In genomic region chr2:11129598-11130449, GRCh38 we compare ENCODE assay signal across 8 cellular contexts. TPM values are rescaled to one million over a fixed set of nuclear protein-coding genes. Genes with fewer than 3 reads are reported as not detected.
DNase-seq lines count a peak whose midpoint lies in the region; ATAC-seq, FAIRE-seq and TF ChIP-seq lines count a peak whose summit lies in the region.

No MANE protein-coding gene starts in this region.

- no peaks in the 10 kb centered on the region for H3K36me3 ChIP-seq in HUES48 (ENCODE audit: control insufficient read depth, insufficient read depth, low read length)
- H3K36me3 ChIP-seq in GM12878 (ENCODE audit: control insufficient read depth in 2 of 2, insufficient read depth in 2 of 2, low read length in 1 of 2) = no peaks in the 10 kb centered on the region

- H3K9ac ChIP-seq in HUES48 (ENCODE audit: low read depth, low read length) = 0 out of 2 replicates have a peak overlapping the region, but pooled peaks have one; percentile 33
- H3K9ac ChIP-seq in GM12878 (ENCODE audit: control insufficient read depth, insufficient read depth, low read length) = no peak overlapping the region

- no TSS peak for BruUV-seq in GM12878 (replicated peaks; lab: Mats Ljungman, UMichigan)

- intact Hi-C loops in GM12878 (cut with micrococcal nuclease; ENCODE audit: unreplicated experiment) = loop anchor here (5.0 to 10.0 kb wide), 3 partner anchors 55 to 347 kb away; partner anchors contain the start of gene ROCK2
- intact Hi-C loops in left colon (cut with DNase I, micrococcal nuclease) = loop anchor here (5.0 to 10.0 kb wide), 2 partner anchors 285 to 298 kb away; no protein-coding TSS in a partner anchor

- H3K27ac ChIP-seq in HUES48 (ENCODE audit: low read depth, low read length) = no peak overlapping the region
- H3K27ac ChIP-seq in GM12878 (ENCODE audit: control insufficient read depth, insufficient read depth) = no peak overlapping the region

- H3K27me3 ChIP-seq in HUES48 (ENCODE audit: control insufficient read depth, insufficient read depth, low read length) (peaks cover 3% of the 10 kb centered on the region; the same call in 1 of the 2 replicates), GM12878 (replicated peaks in 1 of 2; ENCODE audit: control insufficient read depth in 2 of 2, insufficient read depth in 2 of 2, low read length in 1 of 2) (no peaks in the 10 kb centered on the region; a peak in 3 of 4 replicates)

- FAIRE-seq in GM12878 (lab: Jason Lieb, UNC) = peak; percentile 49

- peak; percentile 53 for TF ChIP-seq RAD21 in GM12878 (IDR thresholded peaks at IDR 0.05; ENCODE audit: insufficient read depth, low read depth, low read length)

- DNase-seq in AG20443 (ENCODE audit: low spot score) (peak; percentile 29), T-helper 2 cell (peak; percentile 49 to 81 (median 74)), GM12878 (ENCODE audit: low read depth, low spot score) (no peak), left colon (peak; percentile 82 to 87)
- peak; percentile 73 for DNase-seq in stimulated activated CD4-positive, alpha-beta T cell treated with anti-CD3 and anti-CD28 coated beads, Interleukin-4, amount 100 ng/mL, for 24 hours

- no peaks in the 10 kb centered on the region for H4K20me1 ChIP-seq in GM12878 (ENCODE audit: control insufficient read depth, insufficient read depth)

- H3K4me1 ChIP-seq in HUES48 (ENCODE audit: control insufficient read depth, insufficient read depth, low read length) (peaks cover 10% of the 10 kb centered on the region), GM12878 (ENCODE audit: control insufficient read depth, insufficient read depth, low read length) (peaks cover 8% of the 10 kb centered on the region)

- SMC1A ChIA-PET in GM12878 (lab: Charles Lee; ENCODE audit: uncharacterized antibody, unreplicated experiment) = interaction anchor here (1.0 to 1.7 kb wide), 3 partner anchors 294 to 453 kb away, joined by 4 to 5 read pairs (median 4); no protein-coding TSS in a partner anchor

- H3K4me3 ChIP-seq in HUES48 (ENCODE audit: low read depth, low read length) = peak overlapping the region; percentile 71
- peak overlapping the region; percentile 54; the same call in 1 of the 2 replicates for H3K4me3 ChIP-seq in GM12878

- H3K79me2 ChIP-seq in GM12878 (ENCODE audit: control insufficient read depth, insufficient read depth, low read length) = no peaks in the 10 kb centered on the region

- H3K4me2 ChIP-seq in GM12878 (ENCODE audit: control insufficient read depth, insufficient read depth) = peak overlapping the region; percentile 89

- POLR2A ChIA-PET in GM12878 (lab: Charles Lee) = no interaction called here

- peak; percentile 19; the same call in 1 of the 2 replicates for TF ChIP-seq POLR2A in GM12878 (IDR thresholded peaks at IDR 0.05; ENCODE audit: low read depth, low read length)

- in situ Hi-C loops in GM12878 (cut with MboI) = loop anchor here (5.0 kb wide), 2 partner anchors 317 to 452 kb away; no protein-coding TSS in a partner anchor

- H3K9me3 ChIP-seq in HUES48 (ENCODE audit: control insufficient read depth, insufficient read depth, low read length) (no peaks in the 10 kb centered on the region), GM12878 (replicated peaks; ENCODE audit: control insufficient read depth, insufficient read depth, low read length) (no peaks in the 10 kb centered on the region)

- 12% methylated on average over 45 of the region's 46 CpGs for WGBS in GM12878 (ENCODE audit: insufficient coverage, insufficient replicate concordance, low lambda C conversion rate, missing lambda C conversion rate)

- peak overlapping the region; percentile 63 for H2AFZ ChIP-seq in GM12878 (ENCODE audit: control insufficient read depth, low read depth, low read length)

- RAD21 ChIA-PET in GM12878 (lab: Charles Lee; ENCODE audit: unreplicated experiment) = interaction anchor here (0.6 to 1.6 kb wide), 6 partner anchors 12 to 454 kb away, joined by 3 to 8 read pairs (median 4); no protein-coding TSS in a partner anchor

- ATAC-seq in GM19397 (IDR thresholded peaks at IDR 0.05; ENCODE audit: unreplicated experiment) = peak; percentile 74
- ATAC-seq in GM12878 = peak; percentile 76
- ATAC-seq in left colon = peak; percentile 76
- no peak for ATAC-seq in HG02588 (IDR thresholded peaks at IDR 0.05; ENCODE audit: unreplicated experiment)

- no peak for TF ChIP-seq EP300 in GM12878 (IDR thresholded peaks at IDR 0.05; ENCODE audit: borderline replicate concordance in 1 of 2, control insufficient read depth in 1 of 2, low read depth in 2 of 2, low read length in 2 of 2)

- CTCF ChIA-PET in GM12878 (lab: Yijun Ruan, JAX) = interaction anchor here (0.8 to 7.4 kb wide), 11 partner anchors 9 to 455 kb away, joined by 3 to 122 read pairs (median 5); no protein-coding TSS in a partner anchor

- TF ChIP-seq CTCF in GM12878 (IDR thresholded peaks at IDR 0.05 in 2 of 3, conservative IDR thresholded peaks at IDR 0.05 in 1 of 3; ENCODE audit: control insufficient read depth in 2 of 3, extremely low read depth in 1 of 3, insufficient read depth in 1 of 3, low read depth in 3 of 3, low read length in 3 of 3) = peak; percentile 33 to 50 (median 43); a peak in 5 of 6 replicates

TF ChIP-seq in GM12878, 131 proteins besides CTCF, POLR2A, EP300 and RAD21:
- TF ChIP-seq SMC3 (IDR thresholded peaks at IDR 0.05; ENCODE audit: borderline replicate concordance, low read length) (peak; percentile 33; the same call in 1 of the 2 replicates), TCF3 (IDR thresholded peaks at IDR 0.05; ENCODE audit: borderline replicate concordance, insufficient read depth, low read depth, low read length) (0 out of 2 replicates have a peak, but pooled peaks have one; percentile 24), ELK1 (IDR thresholded peaks at IDR 0.05; ENCODE audit: low read depth, low read length) (no peak), ZBED1 (IDR thresholded peaks at IDR 0.05; ENCODE audit: borderline replicate concordance) (no peak), ZZZ3 (IDR thresholded peaks at IDR 0.05; ENCODE audit: control insufficient read depth, insufficient read length, low read depth) (no peak), SUZ12 (IDR thresholded peaks at IDR 0.05; ENCODE audit: unreplicated experiment) (no peak), YY1 (IDR thresholded peaks at IDR 0.05; ENCODE audit: low read depth, low read length) (no peak)

RNA-seq across cellular contexts. Expression of gene SLC66A3, which starts 25.4 kb away (rescaled TPM):
- 6.0 and 7.4 TPM in 2 replicates for total RNA-seq in GM12878 (2013; cell fraction: nucleolus; rRNA removed)
- total RNA-seq in GM12878 (2014; rRNA removed) = 7.7 and 9.5 TPM in 2 replicates
- 6.0 and 6.2 TPM in 2 replicates for total RNA-seq in GM12878 (2014; rRNA removed; fragmentation: Illumina TruSeq; extraction: Trizol)
- 6.5 and 7.8 TPM in 2 replicates for total RNA-seq in GM12878 (2021)
- polyA plus RNA-seq in GM12878 (2011; ENCODE audit: low read depth) = 4.7 TPM
- polyA plus RNA-seq in GM12878 (2011; rRNA removed) = 4.3 and 4.8 TPM in 2 replicates
- 3.3 and 4.6 TPM in 2 replicates for polyA plus RNA-seq in GM12878 (2011; cell fraction: cytosol; rRNA removed)
- 2.2 TPM in 2 replicates for polyA plus RNA-seq in GM12878 (2011; cell fraction: nucleus; rRNA removed)
- 6.4 and 8.3 TPM in 2 replicates for polyA plus RNA-seq in GM12878 (2012)
- polyA plus RNA-seq in GM12878 (2014; fragmentation: Illumina TruSeq; extraction: Trizol) = 4.9 and 15.1 TPM in 2 replicates
- polyA plus RNA-seq in GM12878 (2014; fragmentation: Nextera tagmentation; extraction: Ambion mirVana) = 1 to 10 TPM; 1.4 to 3.5 TPM
- 9.8 and 14.2 TPM in 2 replicates for polyA plus RNA-seq in GM12878 (2014; rRNA removed)
- polyA plus RNA-seq in GM12878 (2016; fragmentation: Nextera tagmentation; extraction: Ambion mirVana) = 10 to 100 TPM; 12.5 to 12.7 TPM
- 4.3 and 5.9 TPM in 2 replicates for polyA minus RNA-seq in GM12878 (2011; rRNA and poly(A)+ RNA removed)
- 3.1 TPM in 1 of 2 replicates, not detected in the other for polyA minus RNA-seq in GM12878 (2011; cell fraction: cytosol; rRNA and poly(A)+ RNA removed)
- polyA minus RNA-seq in GM12878 (2011; cell fraction: nucleus; rRNA and poly(A)+ RNA removed) = 1.2 and 1.3 TPM in 2 replicates
- total RNA-seq in left colon = 10 to 100 TPM; 10.3 to 10.7 TPM
